In the genomic region with DNA sequence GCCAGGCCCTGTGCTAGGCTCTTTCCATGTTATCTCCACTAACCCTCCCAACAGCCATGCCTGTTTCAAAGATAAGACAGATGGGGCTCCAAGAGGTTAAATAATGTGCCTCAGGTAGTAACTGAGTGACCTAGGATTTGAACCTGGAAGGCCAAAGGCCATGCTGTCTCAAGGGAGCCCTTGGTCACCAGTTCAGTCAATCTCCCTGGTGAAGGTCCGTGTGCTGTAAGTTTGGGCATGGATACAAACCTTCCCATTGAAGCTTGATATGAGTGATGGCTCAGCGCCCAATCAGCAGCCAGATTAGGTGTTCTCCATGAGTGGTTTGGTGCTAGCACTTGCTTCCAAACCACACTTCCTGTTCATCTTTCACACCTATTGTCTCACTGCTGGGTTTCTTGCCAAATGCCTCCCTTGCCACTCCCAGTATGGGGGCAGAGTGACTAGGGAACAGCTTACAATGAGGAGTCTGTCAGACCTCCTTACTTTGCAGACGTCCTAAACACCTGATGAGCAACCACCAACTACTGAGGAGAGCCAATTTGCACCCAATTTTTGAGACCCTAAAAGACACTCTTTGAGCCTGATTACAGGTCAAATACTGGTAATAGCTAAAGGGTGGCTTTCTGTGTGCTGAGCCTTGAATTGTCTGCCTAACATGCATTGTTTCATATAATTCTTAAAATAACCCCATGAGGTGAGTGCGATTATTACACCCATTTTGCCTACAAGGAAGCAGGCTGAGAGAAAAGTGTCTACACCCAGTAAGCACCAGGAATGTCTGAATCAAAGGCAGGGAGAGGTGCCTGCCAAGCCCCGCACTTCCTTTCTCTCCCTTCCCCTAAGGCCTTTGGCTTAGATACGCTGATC, we compare ENCODE assay signal across 8 cellular contexts. TPM values are rescaled to one million over a fixed set of nuclear protein-coding genes. Genes with fewer than 3 reads are reported as not detected.
DNase-seq lines count a peak whose midpoint lies in the region; ATAC-seq and TF ChIP-seq lines count a peak whose summit lies in the region.

No MANE protein-coding gene starts in this region.

- no peaks in the 10 kb centered on the region for H3K36me3 ChIP-seq in testis (ENCODE audit: low read depth, missing control alignments)

- intact Hi-C loops in testis (cut with DNase I; ENCODE audit: low total_unique reads) = no loop called here

- H3K4me3 ChIP-seq in astrocyte of the spinal cord (ENCODE audit: low read depth, low read length) = no peak overlapping the region
- H3K4me3 ChIP-seq in testis = no peak overlapping the region

- 77 to 81% methylated on average over 6 of the region's 6 CpGs for WGBS in testis, 2 donors

- H3K27ac ChIP-seq in testis = no peak overlapping the region

- no peaks in the 10 kb centered on the region for H3K9me3 ChIP-seq in testis

- DNase-seq in DMS 273 (lab: John Stamatoyannopoulos, UW; ENCODE audit: unreplicated experiment) (peak; percentile 55), DMS 273 treated with DMSO at 0.1 percent for 48 hours (lab: John Stamatoyannopoulos, UW) (no peak), SK-MEL-5 (ENCODE audit: low read depth, low spot score) (peak; percentile 70), astrocyte of the spinal cord (ENCODE audit: low read depth, low spot score) (peak; percentile 10), lung microvascular endothelial cell (ENCODE audit: low read depth in 2 of 2) (peak; percentile 54 to 90), testis (peak; percentile 57), GM10266 (ENCODE audit: extremely low spot score) (no peak)

- TF ChIP-seq POLR2A in testis (IDR thresholded peaks at IDR 0.05) = no peak

- peaks cover 16% of the 10 kb centered on the region for H3K4me1 ChIP-seq in testis

- TF ChIP-seq CTCF in astrocyte of the spinal cord (IDR thresholded peaks at IDR 0.05; ENCODE audit: low read depth, low read length) (no peak), testis (IDR thresholded peaks at IDR 0.05) (peak; percentile 10 to 28 (median 27)), GM10266 (IDR thresholded peaks at IDR 0.05; ENCODE audit: control insufficient read depth, insufficient read depth, low read depth, missing control alignments) (no peak)

- no peaks in the 10 kb centered on the region for H3K27me3 ChIP-seq in testis

- in situ Hi-C loops in SK-MEL-5 (cut with HindIII; ENCODE audit: low pct_unique_long_range_greater_than_20kb, low sequenced_read_pairs) (no loop called here), astrocyte of the spinal cord (cut with HindIII; ENCODE audit: low sequenced_read_pairs) (no loop called here)

- peak; percentile 43 for ATAC-seq in HG03135 (IDR thresholded peaks at IDR 0.05; ENCODE audit: unreplicated experiment)

RNA-seq across cellular contexts. Expression of a gene that starts 48.5 kb away (rescaled TPM):
- 67.4 and 78.3 TPM in 2 replicates for total RNA-seq in SK-MEL-5 (2014; rRNA removed; shearing (Covaris generic))
- polyA plus RNA-seq in SK-MEL-5 (2015; cell fraction: cytosol; rRNA removed) = 84.4 and 102 TPM in 2 replicates
- 334 TPM in 2 replicates for polyA plus RNA-seq in SK-MEL-5 (2015; cell fraction: nucleus; rRNA removed)
- 7.8 and 278 TPM in 2 replicates for total RNA-seq in lung microvascular endothelial cell
- total RNA-seq in testis = 10 to 100 TPM; 44.2 to 66.1 TPM
- 247 TPM for polyA plus RNA-seq in testis (ENCODE audit: insufficient read depth, low read depth, low replicate concordance)

RNA-seq across cellular contexts. Expression of a gene that starts 53.7 kb away (rescaled TPM):
- total RNA-seq in SK-MEL-5 (2014; rRNA removed; shearing (Covaris generic)) = 941 and 955 TPM in 2 replicates
- 658 and 752 TPM in 2 replicates for polyA plus RNA-seq in SK-MEL-5 (2015; cell fraction: cytosol; rRNA removed)
- 105 and 106 TPM in 2 replicates for polyA plus RNA-seq in SK-MEL-5 (2015; cell fraction: nucleus; rRNA removed)
- 170 and 192 TPM in 2 replicates for total RNA-seq in lung microvascular endothelial cell
- 100 to 1,000 TPM; 255 to 334 TPM for total RNA-seq in testis
- polyA plus RNA-seq in testis (ENCODE audit: insufficient read depth, low read depth, low replicate concordance) = 417 TPM

Comparison
In these comparisons a context has a peak if more than half of its experiments do, and no peak if none do; other contexts are left out.
1. DNase-seq: peak in DMS 273 (single experiment), SK-MEL-5 (single experiment), astrocyte of the spinal cord (single experiment), lung microvascular endothelial cell (2 of 2) and testis (single experiment); none in DMS 273 treated with DMSO at 0.1 percent for 48 hours (single experiment) and GM10266 (single experiment).
2. CTCF ChIP-seq: peak in testis (3 of 3); none in astrocyte of the spinal cord (single experiment) and GM10266 (single experiment).